Comparison of ENCODE assay signal across 1 cellular context in genomic region chr21:42234464-42235241, GRCh38.
TF ChIP-seq lines count a peak whose summit lies in the region.

No MANE protein-coding gene starts in this region.

TF ChIP-seq in HepG2, 621 proteins besides CTCF, POLR2A, EP300 and RAD21 (continues in another document):
- TF ChIP-seq ZNF574 (CRISPR knock-in tag; IDR thresholded peaks at IDR 0.05): no peak
- TF ChIP-seq CHD4 (IDR thresholded peaks at IDR 0.05; ENCODE audit: borderline replicate concordance, low read length): no peak
- peak; percentile 87 for TF ChIP-seq RFX5 (IDR thresholded peaks at IDR 0.05; ENCODE audit: low read depth, low read length)
- TF ChIP-seq ZNF501 (CRISPR knock-in tag; IDR thresholded peaks at IDR 0.05): 0 out of 2 replicates have a peak, but pooled peaks have one; percentile 22
- 0 out of 2 replicates have a peak, but pooled peaks have one; percentile 14 for TF ChIP-seq ZNF143 (CRISPR knock-in tag; IDR thresholded peaks at IDR 0.05)
- TF ChIP-seq GFI1 (CRISPR knock-in tag; IDR thresholded peaks at IDR 0.05; ENCODE audit: borderline replicate concordance): no peak
- peak; percentile 82 for TF ChIP-seq RXRA (CRISPR knock-in tag; IDR thresholded peaks at IDR 0.05)
- no peak for TF ChIP-seq BHLHE40 (IDR thresholded peaks at IDR 0.05; ENCODE audit: low read length)
- peak; percentile 35; the same call in 1 of the 2 replicates for TF ChIP-seq MAFF (IDR thresholded peaks at IDR 0.05; ENCODE audit: low read depth, low read length)
- TF ChIP-seq ZSCAN9 (CRISPR knock-in tag; IDR thresholded peaks at IDR 0.05; ENCODE audit: borderline replicate concordance): no peak
- TF ChIP-seq TBL1XR1 (IDR thresholded peaks at IDR 0.05; ENCODE audit: borderline replicate concordance, low read length, partially characterized antibody): no peak
- TF ChIP-seq NR1H2 (CRISPR knock-in tag; IDR thresholded peaks at IDR 0.05; ENCODE audit: borderline replicate concordance, low read depth): peak; percentile 97
- no peak for TF ChIP-seq ZBTB2 (CRISPR knock-in tag; IDR thresholded peaks at IDR 0.05; ENCODE audit: low read depth)
- TF ChIP-seq MED13 (CRISPR knock-in tag; IDR thresholded peaks at IDR 0.05): 0 out of 2 replicates have a peak, but pooled peaks have one; percentile 28
- no peak for TF ChIP-seq AGO2 (optimal IDR thresholded peaks at IDR 0.05; ENCODE audit: low read depth, low read length)
- TF ChIP-seq CEBPB (IDR thresholded peaks at IDR 0.05; ENCODE audit: borderline replicate concordance, low read depth, low read length): no peak
- peak; percentile 66; the same call in 1 of the 2 replicates for TF ChIP-seq TFDP1 (CRISPR knock-in tag; IDR thresholded peaks at IDR 0.05; ENCODE audit: borderline replicate concordance)
- peak; percentile 38; the same call in 1 of the 2 replicates for TF ChIP-seq NFYB (CRISPR knock-in tag; IDR thresholded peaks at IDR 0.05)
- no peak for TF ChIP-seq FIP1L1 (IDR thresholded peaks at IDR 0.05; ENCODE audit: borderline replicate concordance, insufficient read depth, low read depth, low read length)
- TF ChIP-seq NONO (IDR thresholded peaks at IDR 0.05): no peak
- no peak for TF ChIP-seq NONO (CRISPR knock-in tag; conservative IDR thresholded peaks at IDR 0.05)
- TF ChIP-seq CCDC6 (CRISPR knock-in tag; IDR thresholded peaks at IDR 0.05): no peak
- TF ChIP-seq RFXAP (CRISPR knock-in tag; IDR thresholded peaks at IDR 0.05; ENCODE audit: borderline replicate concordance): peak; percentile 97
- no peak for TF ChIP-seq DNMT1 (CRISPR knock-in tag; IDR thresholded peaks at IDR 0.05)
- TF ChIP-seq ZNF3 (CRISPR knock-in tag; IDR thresholded peaks at IDR 0.05): no peak
- no peak for TF ChIP-seq ATF4 (CRISPR knock-in tag; IDR thresholded peaks at IDR 0.05)
- TF ChIP-seq SMYD3 (CRISPR knock-in tag; IDR thresholded peaks at IDR 0.05): no peak
- TF ChIP-seq POLR2AphosphoS2 (IDR thresholded peaks at IDR 0.05; ENCODE audit: low read depth, low read length): no peak
- no peak for TF ChIP-seq ZXDC (CRISPR knock-in tag; IDR thresholded peaks at IDR 0.05)
- no peak for TF ChIP-seq FOXK2 (IDR thresholded peaks at IDR 0.05)
- no peak for TF ChIP-seq KLF9 (CRISPR knock-in tag; IDR thresholded peaks at IDR 0.05; ENCODE audit: low read depth)
- no peak for TF ChIP-seq KIAA2018 (CRISPR knock-in tag; IDR thresholded peaks at IDR 0.05; ENCODE audit: borderline replicate concordance)
- peak; percentile 42; the same call in 1 of the 2 replicates for TF ChIP-seq NFYC (CRISPR knock-in tag; IDR thresholded peaks at IDR 0.05)
- no peak for TF ChIP-seq MATR3 (CRISPR knock-in tag; IDR thresholded peaks at IDR 0.05)
- no peak for TF ChIP-seq ZNF556 (CRISPR knock-in tag; IDR thresholded peaks at IDR 0.05; ENCODE audit: borderline replicate concordance)
- TF ChIP-seq ZNF230 (CRISPR knock-in tag; IDR thresholded peaks at IDR 0.05): no peak
- peak; percentile 42 for TF ChIP-seq ZNF687 (CRISPR knock-in tag; IDR thresholded peaks at IDR 0.05)
